ENCODE assay signal across 13 cellular contexts in genomic region chr3:12701591-12701990, GRCh38. TPM values are rescaled to one million over a fixed set of nuclear protein-coding genes. Genes with fewer than 3 reads are reported as not detected.
"Had no signal": no experiment of that assay in that cellular context is flagged by ENCODE, and none has a peak within 500 bp of the region (broad histone marks: within the 10 kb centered on the region; RNA-seq: fewer than 3 reads in every experiment).

No MANE protein-coding gene starts in this region.

RNA-seq across cellular contexts. Expression of gene TMEM40, which starts 57.5 kb away (rescaled TPM):
- total RNA-seq: activated B cell treated with CpG ODN at 0.5 μM for 24 hours; activated CD4-positive, alpha-beta memory T cell treated with anti-CD3 and anti-CD28 coated beads for 36 hours; activated CD4-positive, alpha-beta memory T cell treated with anti-CD3 and anti-CD28 coated beads, Interleukin-2, amount 10 ng/mL, durations not matched to agents 7 days and 5 days; activated CD4-positive, alpha-beta T cell treated with anti-CD3 and anti-CD28 coated beads for 36 hours; activated CD4-positive, alpha-beta T cell treated with anti-CD3 and anti-CD28 coated beads, Interleukin-2, amount 10 ng/mL, durations not matched to agents 24 days and 14 days; activated CD4-positive, alpha-beta T cell treated with anti-CD3 and anti-CD28 coated beads, Interleukin-2, amount 10 ng/mL, durations not matched to agents 7 days and 5 days; activated CD8-positive, alpha-beta memory T cell treated with anti-CD3 and anti-CD28 coated beads for 36 hours; activated CD8-positive, alpha-beta memory T cell treated with anti-CD3 and anti-CD28 coated beads, Interleukin-2, amount 10 ng/mL, durations not matched to agents 7 days and 5 days; activated CD8-positive, alpha-beta T cell treated with anti-CD3 and anti-CD28 coated beads for 36 hours; activated CD8-positive, alpha-beta T cell treated with anti-CD3 and anti-CD28 coated beads, Interleukin-2, amount 10 ng/mL, durations not matched to agents 7 days and 5 days; T-cell; T-helper 1 cell treated with Interleukin-12 subunit alpha and Interleukin-12 subunit beta and Interleukin-4 antibody, amounts not matched to agents 30 ng/mL and 1 ng/mL, for 36 hours; T-helper 2 cell treated with Interferon-gamma antibody and Interleukin-4, amounts not matched to agents 100 ng/mL and 5 ng/mL, for 36 hours had no signal
